ENCODE assay signal across 15 cellular contexts in genomic region chr5:167081561-167081960, GRCh38.
DNase-seq lines count a peak whose midpoint lies in the region; ATAC-seq and TF ChIP-seq lines count a peak whose summit lies in the region.
"Had no signal": no experiment of that assay in that cellular context is flagged by ENCODE, and none has a peak within 500 bp of the region (broad histone marks: within the 10 kb centered on the region; RNA-seq: fewer than 3 reads in every experiment).

No MANE protein-coding gene starts in this region.

- no peaks in the 10 kb centered on the region for H3K79me1 ChIP-seq in neuronal stem cell (ENCODE audit: low read depth, low read length)

- no peaks in the 10 kb centered on the region for H3F3A ChIP-seq in SK-N-SH (replicated peaks; ENCODE audit: insufficient read depth)

- H3K4me2 ChIP-seq in SK-N-SH (no peak overlapping the region), neuronal stem cell (ENCODE audit: insufficient read depth, low read length, poor library complexity, severe bottlenecking) (no peak overlapping the region)
- H3K4me2 ChIP-seq: BLaER1 treated with 17β-estradiol and CSF1 and Interleukin-3, amounts not matched to agents 10 nM and 100 nM had no signal

- no peak overlapping the region for H3K23ac ChIP-seq in neuronal stem cell (ENCODE audit: low read depth, low read length, poor library complexity)

- H2BK5ac ChIP-seq in neuronal stem cell (ENCODE audit: low read length) = no peak overlapping the region

- H3K27ac Mint-ChIP-seq in endothelial cell (ENCODE audit: unreplicated experiment) = no peak overlapping the region
- H3K27ac Mint-ChIP-seq: B cell; CD8-positive, alpha-beta T cell; IgD-negative memory B cell had no signal

- CTCF ChIA-PET in SK-N-SH (lab: Yijun Ruan, JAX) = no interaction called here

- no peak overlapping the region for H2BK15ac ChIP-seq in neuronal stem cell (ENCODE audit: low read length)

- H3K27me3 Mint-ChIP-seq in endothelial cell (ENCODE audit: unreplicated experiment) = no peaks in the 10 kb centered on the region
- H3K27me3 Mint-ChIP-seq: B cell, IgD-negative memory B cell had no signal

- H3K4me1 ChIP-seq in SK-N-SH (ENCODE audit: control insufficient read depth in 1 of 2, insufficient read depth in 2 of 2, low read depth in 1 of 2, low read length in 1 of 2) (no peaks in the 10 kb centered on the region; a peak in 1 of 4 replicates), mesodermal cell (ENCODE audit: control insufficient read depth, insufficient read depth, low read length, poor library complexity, severe bottlenecking) (no peaks in the 10 kb centered on the region), neuronal stem cell (ENCODE audit: control insufficient read depth in 2 of 2, insufficient read depth in 1 of 2, low read depth in 1 of 2, low read length in 2 of 2) (no peaks in the 10 kb centered on the region)
- H3K4me1 ChIP-seq: BLaER1 treated with 17β-estradiol and CSF1 and Interleukin-3, amounts not matched to agents 10 nM and 100 nM had no signal

- H3K36me3 ChIP-seq in SK-N-SH (replicated peaks in 1 of 2; ENCODE audit: control insufficient read depth in 1 of 2, insufficient read depth in 2 of 2, low read length in 1 of 2) (no peaks in the 10 kb centered on the region), mesodermal cell (ENCODE audit: control insufficient read depth, insufficient read depth, low read length) (no peaks in the 10 kb centered on the region), neuronal stem cell (replicated peaks in 1 of 2; ENCODE audit: control insufficient read depth in 2 of 2, insufficient read depth in 2 of 2, low read length in 2 of 2) (no peaks in the 10 kb centered on the region)
- H3K36me3 ChIP-seq: BLaER1 treated with 17β-estradiol and CSF1 and Interleukin-3, amounts not matched to agents 10 nM and 100 nM had no signal

- H3K9me3 ChIP-seq in SK-N-SH (no peaks in the 10 kb centered on the region), mesodermal cell (ENCODE audit: control insufficient read depth, low read length) (no peaks in the 10 kb centered on the region), neuronal stem cell (replicated peaks in 1 of 2; ENCODE audit: control insufficient read depth in 2 of 2, insufficient read depth in 1 of 2, low read depth in 1 of 2, low read length in 2 of 2) (no peaks in the 10 kb centered on the region)
- H3K9me3 ChIP-seq: BLaER1 treated with 17β-estradiol and CSF1 and Interleukin-3, amounts not matched to agents 10 nM and 100 nM had no signal

- H2BK12ac ChIP-seq in neuronal stem cell (ENCODE audit: low read length) = no peak overlapping the region

- H3K27ac ChIP-seq in SK-N-SH (ENCODE audit: low read depth in 2 of 2, low read length in 1 of 2) (no peak overlapping the region; a peak in 1 of 4 replicates), mesodermal cell (ENCODE audit: low read depth, low read length, severe bottlenecking) (peak overlapping the region; percentile 59), neuronal stem cell (replicated peaks; ENCODE audit: low read length) (no peak overlapping the region)
- H3K27ac ChIP-seq: BLaER1 treated with 17β-estradiol and CSF1 and Interleukin-3, amounts not matched to agents 10 nM and 100 nM had no signal

- no peaks in the 10 kb centered on the region for H3K36me3 Mint-ChIP-seq in endothelial cell (ENCODE audit: low read depth, unreplicated experiment)
- H3K36me3 Mint-ChIP-seq: CD8-positive, alpha-beta T cell; IgD-negative memory B cell had no signal

- no peaks in the 10 kb centered on the region for H3K4me1 Mint-ChIP-seq in endothelial cell (ENCODE audit: unreplicated experiment)
- H3K4me1 Mint-ChIP-seq: B cell, IgD-negative memory B cell had no signal

- H3K9me3 Mint-ChIP-seq in endothelial cell (ENCODE audit: unreplicated experiment) = no peaks in the 10 kb centered on the region
- H3K9me3 Mint-ChIP-seq: CD8-positive, alpha-beta T cell had no signal

- H3K9ac ChIP-seq in SK-N-SH (no peak overlapping the region), neuronal stem cell (ENCODE audit: low read depth, low read length, poor library complexity) (no peak overlapping the region)
- H3K9ac ChIP-seq: BLaER1 treated with 17β-estradiol and CSF1 and Interleukin-3, amounts not matched to agents 10 nM and 100 nM had no signal

- POLR2A ChIA-PET in SK-N-SH (lab: Yijun Ruan, JAX) = no interaction called here

- H3K4me3 Mint-ChIP-seq in endothelial cell (ENCODE audit: unreplicated experiment) = no peak overlapping the region
- H3K4me3 Mint-ChIP-seq: B cell; CD8-positive, alpha-beta T cell; IgD-negative memory B cell had no signal

- no peak overlapping the region for H3K4ac ChIP-seq in neuronal stem cell (ENCODE audit: low read length)

- H2BK120ac ChIP-seq in neuronal stem cell (ENCODE audit: low read depth, low read length) = no peak overlapping the region

- H3K9me2 ChIP-seq in SK-N-SH = no peaks in the 10 kb centered on the region

- ATAC-seq in HG03460 (IDR thresholded peaks at IDR 0.05; ENCODE audit: unreplicated experiment) (no peak), HG02759 (IDR thresholded peaks at IDR 0.05; ENCODE audit: unreplicated experiment) (no peak)
- ATAC-seq: CD8-positive, alpha-beta T cell; HepG2 had no signal

- no peak overlapping the region for H3K14ac ChIP-seq in neuronal stem cell (ENCODE audit: low read length)

- no peak overlapping the region for H2AFZ ChIP-seq in SK-N-SH (ENCODE audit: low read depth)
- H2AFZ ChIP-seq in neuronal stem cell (ENCODE audit: low read length) = peak overlapping the region; percentile 60

- H3K79me2 ChIP-seq in SK-N-SH (ENCODE audit: insufficient read depth) = no peaks in the 10 kb centered on the region

- TF ChIP-seq RAD21 in SK-N-SH (IDR thresholded peaks at IDR 0.05; ENCODE audit: low read length) = no peak

- TF ChIP-seq CTCF in SK-N-SH (IDR thresholded peaks at IDR 0.05) (no peak), endothelial cell (IDR thresholded peaks at IDR 0.05; ENCODE audit: unreplicated experiment) (no peak)

- TF ChIP-seq EP300 in SK-N-SH (IDR thresholded peaks at IDR 0.05; ENCODE audit: borderline replicate concordance in 1 of 2, low read depth in 1 of 2, low read length in 1 of 2) = peak in 1 of 2 experiments; percentile 39; a peak in 1 of 4 replicates

- no peak overlapping the region for H4K91ac ChIP-seq in neuronal stem cell (ENCODE audit: low read depth, low read length, poor library complexity)

- no peaks in the 10 kb centered on the region for H3K27me3 ChIP-seq in SK-N-SH (ENCODE audit: insufficient read depth)
- H3K27me3 ChIP-seq in neuronal stem cell (ENCODE audit: control insufficient read depth in 3 of 3, insufficient read depth in 3 of 3, low read depth in 1 of 3, low read length in 3 of 3) = no peaks in the 10 kb centered on the region
- H3K27me3 ChIP-seq: BLaER1 treated with 17β-estradiol and CSF1 and Interleukin-3, amounts not matched to agents 10 nM and 100 nM had no signal

- H4K20me1 ChIP-seq in SK-N-SH (ENCODE audit: insufficient read depth) = no peaks in the 10 kb centered on the region
- H4K20me1 ChIP-seq: BLaER1 treated with 17β-estradiol and CSF1 and Interleukin-3, amounts not matched to agents 10 nM and 100 nM had no signal

- no peak overlapping the region for H3K18ac ChIP-seq in neuronal stem cell (ENCODE audit: low read length)

- DNase-seq in SK-N-SH (peak; percentile 32), neuronal stem cell (ENCODE audit: low spot score) (no peak), endothelial cell (ENCODE audit: low spot score) (no peak)
- DNase-seq: Calu3; CD8-positive, alpha-beta T cell; DMS79 treated with DMSO at 0.1 percent for 48 hours; GF-D8; HCEC 1CT had no signal

- H4K8ac ChIP-seq in neuronal stem cell (ENCODE audit: low read depth, low read length) = no peak overlapping the region

- H3K4me3 ChIP-seq in SK-N-SH (ENCODE audit: low read depth in 2 of 2, low read length in 1 of 2) = no peak overlapping the region
- H3K4me3 ChIP-seq in mesodermal cell (ENCODE audit: extremely low read depth, insufficient read depth, low read length, poor library complexity, severe bottlenecking) = no peak overlapping the region
- H3K4me3 ChIP-seq in neuronal stem cell (ENCODE audit: low read length in 2 of 2) = no peak overlapping the region
- H3K4me3 ChIP-seq: BLaER1 treated with 17β-estradiol and CSF1 and Interleukin-3, amounts not matched to agents 10 nM and 100 nM had no signal

- H2AK5ac ChIP-seq in neuronal stem cell (ENCODE audit: low read depth, low read length) = no peak overlapping the region

- WGBS in SK-N-SH (ENCODE audit: low lambda C conversion rate) = 7% methylated on average over 4 of the region's 4 CpGs
- WGBS in mesodermal cell (ENCODE audit: insufficient coverage in 2 of 2), 2 experiments = 80 to 82% methylated on average over 3 to 4 of the region's 4 CpGs
- WGBS in neuronal stem cell (ENCODE audit: extremely low coverage in 2 of 2, insufficient read length in 2 of 2, insufficient replicate concordance in 1 of 2), 2 donors = no CpG with 5 or more reads among the region's 4 CpGs

TF ChIP-seq in SK-N-SH, 30 proteins besides CTCF, POLR2A, EP300 and RAD21:
- TF ChIP-seq NRF1 (IDR thresholded peaks at IDR 0.05; ENCODE audit: low read depth, low read length) = no peak
- no peak for TF ChIP-seq USF1 (IDR thresholded peaks at IDR 0.05; ENCODE audit: borderline replicate concordance, low read depth)
- TF ChIP-seq RCOR1 (IDR thresholded peaks at IDR 0.05; ENCODE audit: low read length) = 0 out of 2 replicates have a peak, but pooled peaks have one; percentile 40
- TF ChIP-seq TEAD4 (IDR thresholded peaks at IDR 0.05; ENCODE audit: borderline replicate concordance, insufficient read depth) = no peak
- peak; percentile 73 for TF ChIP-seq GATA2 (CRISPR knock-in tag; IDR thresholded peaks at IDR 0.05)
- no peak for TF ChIP-seq EZH2phosphoT487 (IDR thresholded peaks at IDR 0.05; ENCODE audit: borderline replicate concordance, low read depth)
